ENCODE assay signal across 27 cellular contexts in genomic region chr13:80458546-80458945, GRCh38.
A peak's percentile ranks its signal among the peaks of the same experiment; 100 is the strongest.
DNase-seq lines count a peak whose midpoint lies in the region; ATAC-seq and TF ChIP-seq lines count a peak whose summit lies in the region.
"Had no signal": no experiment of that assay in that cellular context is flagged by ENCODE, and none has a peak within 500 bp of the region (broad histone marks: within the 10 kb centered on the region; RNA-seq: fewer than 3 reads in every experiment).

No MANE protein-coding gene starts in this region.

- no peak for TF ChIP-seq EP300 in suprapubic skin (IDR thresholded peaks at IDR 0.05)

- TF ChIP-seq CTCF in gastrocnemius medialis (IDR thresholded peaks at IDR 0.05 in 4 of 5, conservative IDR thresholded peaks at IDR 0.05 in 1 of 5) = no peak
- TF ChIP-seq CTCF in suprapubic skin (IDR thresholded peaks at IDR 0.05) = no peak

- WGBS in suprapubic skin = 54% methylated on average over 2 of the region's 2 CpGs

- H3K27ac ChIP-seq in gastrocnemius medialis = peak overlapping the region; percentile 26 to 45 (median 36)
- no peak overlapping the region for H3K27ac ChIP-seq in suprapubic skin
- H3K27ac ChIP-seq: adrenal gland, C4-2B, colonic mucosa, SJSA1, transverse colon had no signal

- peak; percentile 45 for DNase-seq in CD1c-positive myeloid dendritic cell (ENCODE audit: extremely low spot score)
- DNase-seq in LHCN-M2 (ENCODE audit: low read depth) = peak; percentile 29
- peak; percentile 76 for DNase-seq in dermis blood vessel endothelial cell
- DNase-seq in gastrocnemius medialis = no peak
- no peak for DNase-seq in HuH-7 (ENCODE audit: low spot score)
- no peak for DNase-seq in suprapubic skin (ENCODE audit: low spot score in 2 of 2)
- DNase-seq in KBM-7 = no peak
- DNase-seq: activated CD4-positive, alpha-beta T cell treated with anti-CD3 and anti-CD28 coated beads, Interleukin-2, amount 50 U/mL, for 48 hours; activated CD8-positive, alpha-beta memory T cell treated with anti-CD3 and anti-CD28 coated beads, Interleukin-2, amount 50 U/mL, for 4 hours; activated naive CD4-positive, alpha-beta T cell treated with anti-CD3 and anti-CD28 coated beads for 36 hours; adrenal gland; Calu3; colonic mucosa; EL; GOT3; midbrain; natural killer cell; NCI-H1417; NCI-H2081 treated with DMSO at 0.1 percent for 48 hours; NCI-H446; NCI-H774; small intestine; stimulated activated CD4-positive, alpha-beta T cell treated with anti-CD3 and anti-CD28 coated beads, Interleukin-2, amount 100 ng/mL, for 24 hours; T-cell; transverse colon had no signal

- in situ Hi-C loops in gastrocnemius medialis (cut with MboI; ENCODE audit: low sequenced_read_pairs in 4 of 4) = no loop called here
- in situ Hi-C loops in KBM-7 (cut with MboI; ENCODE audit: low pct_unique_long_range_greater_than_20kb, low sequenced_read_pairs) = no loop called here

- intact Hi-C loops in gastrocnemius medialis (cut with DNase I; ENCODE audit: low total_unique reads) = no loop called here

- H3K9me3 ChIP-seq in gastrocnemius medialis (no peaks in the 10 kb centered on the region), suprapubic skin (no peaks in the 10 kb centered on the region)
- H3K9me3 ChIP-seq: adrenal gland, colonic mucosa, SJSA1, transverse colon had no signal

- H3K27me3 ChIP-seq in gastrocnemius medialis = no peaks in the 10 kb centered on the region
- H3K27me3 ChIP-seq in suprapubic skin = no peaks in the 10 kb centered on the region
- H3K27me3 ChIP-seq: adrenal gland, colonic mucosa, SJSA1, transverse colon had no signal

- no peaks in the 10 kb centered on the region for H3K36me3 ChIP-seq in gastrocnemius medialis
- H3K36me3 ChIP-seq in suprapubic skin = no peaks in the 10 kb centered on the region
- H3K36me3 ChIP-seq: adrenal gland, colonic mucosa, SJSA1, transverse colon had no signal

- peaks cover 0 to under 1% of the 10 kb centered on the region in 2 donors for H3K4me1 ChIP-seq in gastrocnemius medialis
- no peaks in the 10 kb centered on the region for H3K4me1 ChIP-seq in suprapubic skin
- H3K4me1 ChIP-seq: adrenal gland, colonic mucosa, transverse colon had no signal

- TF ChIP-seq POLR2A in gastrocnemius medialis (IDR thresholded peaks at IDR 0.05) (no peak), suprapubic skin (IDR thresholded peaks at IDR 0.05) (no peak)

- H3K4me3 ChIP-seq in gastrocnemius medialis = no peak overlapping the region
- H3K4me3 ChIP-seq in suprapubic skin = no peak overlapping the region
- H3K4me3 ChIP-seq: adrenal gland, colonic mucosa, SJSA1, transverse colon had no signal

- ATAC-seq in gastrocnemius medialis = no peak
- ATAC-seq: natural killer cell, T-cell had no signal

Comparison
In these comparisons a context has a peak if more than half of its experiments do, and no peak if none do; other contexts are left out.
1. DNase-seq: peak in CD1c-positive myeloid dendritic cell (single experiment), LHCN-M2 (single experiment) and dermis blood vessel endothelial cell (single experiment); none in gastrocnemius medialis (0 of 2), HuH-7 (single experiment), suprapubic skin (0 of 2) and KBM-7 (single experiment).